In the genomic region with DNA sequence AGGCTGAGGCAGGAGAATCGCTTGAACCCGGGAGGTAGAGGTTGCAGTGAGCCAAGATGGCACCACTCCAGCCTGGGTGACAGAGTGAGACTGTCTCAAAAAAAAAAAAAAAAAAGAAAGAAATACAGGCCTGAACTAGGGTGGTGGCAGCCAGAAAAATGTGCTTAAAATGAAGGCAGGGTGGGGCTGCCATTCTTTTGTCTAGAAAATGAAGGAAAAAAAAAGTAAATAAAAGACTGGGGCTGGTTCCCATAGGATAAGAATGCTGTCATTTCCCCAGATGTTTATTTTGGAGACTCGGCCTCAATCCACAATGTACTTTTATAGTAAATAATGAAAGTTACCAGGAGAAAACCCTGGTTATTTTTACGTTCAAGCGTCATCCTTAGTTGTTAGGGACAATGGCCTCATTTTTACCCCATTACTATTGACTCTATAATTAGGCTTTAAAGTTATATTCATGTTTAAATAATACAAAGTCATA, we compare ENCODE assay signal across 18 cellular contexts. TPM values are rescaled to one million over a fixed set of nuclear protein-coding genes. Genes with fewer than 3 reads are reported as not detected.
A peak's percentile ranks its signal among the peaks of the same experiment; 100 is the strongest.
DNase-seq lines count a peak whose midpoint lies in the region; ATAC-seq and TF ChIP-seq lines count a peak whose summit lies in the region.
"Had no signal": no experiment of that assay in that cellular context is flagged by ENCODE, and none has a peak within 500 bp of the region (broad histone marks: within the 10 kb centered on the region; RNA-seq: fewer than 3 reads in every experiment).

No MANE protein-coding gene starts in this region.

- DNase-seq in GM23248 (peak; percentile 38), PC-3 (peak; percentile 64), fibroblast of gingiva (ENCODE audit: low read depth) (peak; percentile 39), gastrocnemius medialis (no peak), LoVo (ENCODE audit: low spot score) (no peak), erythroblast (lab: John Stamatoyannopoulos, UW) (no peak), Caco-2 (no peak), immature natural killer cell (no peak)
- DNase-seq: activated CD8-positive, alpha-beta T cell treated with anti-CD3 and anti-CD28 coated beads, Interleukin-2, amount 10 ng/mL, durations not matched to agents 7 days and 5 days; activated gamma-delta T cell treated with Interleukin-2 at 50 U/mL for 16 hours; CD4-positive, alpha-beta T cell; GF-D8; hypothalamus; NCI-H446 treated with DMSO at 0.1 percent for 48 hours; stimulated activated CD4-positive, alpha-beta T cell treated with anti-CD3 and anti-CD28 coated beads, Interleukin-4, amount 100 ng/mL, for 1 hour had no signal

- no peak overlapping the region for H2AFZ ChIP-seq in GM23248
- H2AFZ ChIP-seq in PC-3 (ENCODE audit: low read length) = no peak overlapping the region
- H2AFZ ChIP-seq: parathyroid adenoma had no signal

- no peak overlapping the region for H3K4me3 Mint-ChIP-seq in Caco-2 (ENCODE audit: unreplicated experiment)
- H3K4me3 Mint-ChIP-seq in immature natural killer cell = no peak overlapping the region
- H3K4me3 Mint-ChIP-seq: activated CD8-positive, alpha-beta T cell treated with anti-CD3 and anti-CD28 coated beads, Interleukin-2, amount 10 ng/mL, durations not matched to agents 7 days and 5 days; CD4-positive, alpha-beta T cell; memory B cell; stimulated activated naive CD8-positive, alpha-beta T cell treated with anti-CD3 and anti-CD28 coated beads, Interleukin-15, Interleukin-2, amounts not matched to agents 100 ng/mL and 50 ng/mL, for 24 hours had no signal

- H3K27ac ChIP-seq in GM23248 (peak overlapping the region; percentile 80), PC-3 (ENCODE audit: low read length) (peak overlapping the region; percentile 86), gastrocnemius medialis (peak overlapping the region; percentile 7 to 62 (median 44))
- H3K27ac ChIP-seq: parathyroid adenoma had no signal

- H3K4me1 ChIP-seq in GM23248 (ENCODE audit: insufficient read depth) (peaks cover 37% of the 10 kb centered on the region), PC-3 (ENCODE audit: insufficient read depth, low read length) (peaks cover 49% of the 10 kb centered on the region), gastrocnemius medialis (peaks cover 32% of the 10 kb centered on the region in 2 donors), Caco-2 (peaks cover 18% of the 10 kb centered on the region)

- no peak for TF ChIP-seq CTCF in PC-3 (conservative IDR thresholded peaks at IDR 0.05; ENCODE audit: low read depth, low read length)
- TF ChIP-seq CTCF in gastrocnemius medialis (IDR thresholded peaks at IDR 0.05 in 4 of 5, conservative IDR thresholded peaks at IDR 0.05 in 1 of 5) = no peak
- TF ChIP-seq CTCF in Caco-2 (IDR thresholded peaks at IDR 0.05; ENCODE audit: insufficient read depth in 1 of 2, low read depth in 1 of 2, low read length in 1 of 2, severe bottlenecking in 1 of 2, unreplicated experiment in 1 of 2) = no peak

- CTCF ChIA-PET in PC-3 (lab: Charles Lee) (no interaction called here), Caco-2 (lab: Charles Lee) (no interaction called here)

- peaks cover 5% of the 10 kb centered on the region for H3K36me3 Mint-ChIP-seq in Caco-2 (ENCODE audit: insufficient read depth, unreplicated experiment)
- H3K36me3 Mint-ChIP-seq in immature natural killer cell = peaks cover 3 to 4% (median 3%) of the 10 kb centered on the region in 3 donors

- no peaks in the 10 kb centered on the region for H3K9me3 ChIP-seq in GM23248 (ENCODE audit: low read depth)
- no peaks in the 10 kb centered on the region for H3K9me3 ChIP-seq in PC-3 (ENCODE audit: low read length)
- H3K9me3 ChIP-seq in gastrocnemius medialis = peaks cover 0 to 6% (median 0%) of the 10 kb centered on the region in 3 donors
- no peaks in the 10 kb centered on the region for H3K9me3 ChIP-seq in Caco-2

- in situ Hi-C loops in GM23248 (cut with MboI) = no loop called here
- in situ Hi-C loops in gastrocnemius medialis (cut with MboI; ENCODE audit: low sequenced_read_pairs in 4 of 4) = no loop called here

- H3K4me1 Mint-ChIP-seq in Caco-2 (ENCODE audit: low read depth, unreplicated experiment) (peaks cover 4% of the 10 kb centered on the region), immature natural killer cell (no peaks in the 10 kb centered on the region)

- BruUV-seq in PC-3 (replicated peaks; lab: Mats Ljungman, UMichigan) (no TSS peak), Caco-2 (replicated peaks; lab: Mats Ljungman, UMichigan) (no TSS peak)

- H4K20me1 ChIP-seq in GM23248 (ENCODE audit: insufficient read depth) (no peaks in the 10 kb centered on the region), PC-3 (ENCODE audit: low read length) (no peaks in the 10 kb centered on the region)

- H3K27me3 Mint-ChIP-seq in Caco-2 (ENCODE audit: insufficient read depth, unreplicated experiment) = no peaks in the 10 kb centered on the region
- H3K27me3 Mint-ChIP-seq in immature natural killer cell (ENCODE audit: low read depth in 3 of 3) = peaks cover 0 to 2% (median 1%) of the 10 kb centered on the region in 3 donors
- H3K27me3 Mint-ChIP-seq: CD4-positive, alpha-beta T cell; memory B cell; stimulated activated naive CD8-positive, alpha-beta T cell treated with anti-CD3 and anti-CD28 coated beads, Interleukin-15, Interleukin-2, amounts not matched to agents 100 ng/mL and 50 ng/mL, for 24 hours had no signal

- H3F3A ChIP-seq in GM23248 (ENCODE audit: insufficient read depth) (peaks cover 47% of the 10 kb centered on the region), PC-3 (ENCODE audit: low read length, unreplicated experiment) (no peaks in the 10 kb centered on the region)

- H3K79me2 ChIP-seq in GM23248 (ENCODE audit: insufficient read depth) (peaks cover 89% of the 10 kb centered on the region), PC-3 (ENCODE audit: low read length) (peaks cover 39% of the 10 kb centered on the region)

- ATAC-seq in PC-3 (peak; percentile 56), gastrocnemius medialis (peak in 1 of 2 donors; percentile 16)
- ATAC-seq: activated CD8-positive, alpha-beta T cell treated with anti-CD3 and anti-CD28 coated beads, Interleukin-2, amount 10 ng/mL, durations not matched to agents 7 days and 5 days had no signal

- H3K27me3 ChIP-seq in GM23248 (replicated peaks; ENCODE audit: insufficient read depth) (no peaks in the 10 kb centered on the region), PC-3 (ENCODE audit: low read length) (no peaks in the 10 kb centered on the region), gastrocnemius medialis (no peaks in the 10 kb centered on the region), Caco-2 (replicated peaks; ENCODE audit: control insufficient read depth, insufficient read depth, low read length) (no peaks in the 10 kb centered on the region)

- H3K9me2 ChIP-seq in GM23248 (ENCODE audit: insufficient read depth) (no peaks in the 10 kb centered on the region), PC-3 (replicated peaks; ENCODE audit: low read length) (no peaks in the 10 kb centered on the region)

- H3K9me3 Mint-ChIP-seq in Caco-2 (ENCODE audit: unreplicated experiment) (no peaks in the 10 kb centered on the region), immature natural killer cell (peaks cover 0 to 5% (median under 1%) of the 10 kb centered on the region in 6 donors)
- H3K9me3 Mint-ChIP-seq: memory B cell had no signal

- H3K27ac Mint-ChIP-seq in Caco-2 (ENCODE audit: unreplicated experiment) (no peak overlapping the region), immature natural killer cell (no peak overlapping the region)
- H3K27ac Mint-ChIP-seq: activated CD8-positive, alpha-beta T cell treated with anti-CD3 and anti-CD28 coated beads, Interleukin-2, amount 10 ng/mL, durations not matched to agents 7 days and 5 days; CD4-positive, alpha-beta T cell; memory B cell; stimulated activated naive CD8-positive, alpha-beta T cell treated with anti-CD3 and anti-CD28 coated beads, Interleukin-15, Interleukin-2, amounts not matched to agents 100 ng/mL and 50 ng/mL, for 24 hours had no signal

- intact Hi-C loops in PC-3 (cut with micrococcal nuclease) (no loop called here), gastrocnemius medialis (cut with DNase I; ENCODE audit: low total_unique reads) (no loop called here), Caco-2 (cut with micrococcal nuclease; ENCODE audit: unreplicated experiment) (no loop called here)

- POLR2A ChIA-PET in PC-3 (lab: Charles Lee; ENCODE audit: unreplicated experiment) = interaction anchor here (0.6 kb wide), 1 partner anchor 37 kb away, joined by 3 read pairs; no protein-coding TSS in a partner anchor
- POLR2A ChIA-PET in Caco-2 (lab: Charles Lee) = no interaction called here

- H3K4me2 ChIP-seq in GM23248 (ENCODE audit: unreplicated experiment) (peak overlapping the region; percentile 70), PC-3 (ENCODE audit: low read length) (peak overlapping the region; percentile 57)

- H3K36me3 ChIP-seq in GM23248 (ENCODE audit: low read depth) (no peaks in the 10 kb centered on the region), PC-3 (ENCODE audit: low read depth, low read length) (peaks cover 6% of the 10 kb centered on the region), gastrocnemius medialis (no peaks in the 10 kb centered on the region), Caco-2 (ENCODE audit: control insufficient read depth, insufficient read depth, low read length) (no peaks in the 10 kb centered on the region)

- H3K4me3 ChIP-seq in GM23248 (no peak overlapping the region; the same call in 1 of the 2 replicates), PC-3 (ENCODE audit: low read length) (no peak overlapping the region; the same call in 1 of the 2 replicates), gastrocnemius medialis (no peak overlapping the region), Caco-2 (ENCODE audit: low read depth, low read length) (no peak overlapping the region)

- TF ChIP-seq POLR2A in gastrocnemius medialis (IDR thresholded peaks at IDR 0.05) (no peak), erythroblast (IDR thresholded peaks at IDR 0.05; ENCODE audit: low read length) (no peak)

- WGBS in GM23248 (ENCODE audit: low coverage in 1 of 2, low lambda C conversion rate in 2 of 2, missing lambda C conversion rate in 2 of 2), 2 experiments = 11 to 17% methylated on average over 4 to 5 of the region's 5 CpGs

- H3K9ac ChIP-seq in GM23248 = peak overlapping the region; percentile 40; the same call in 1 of the 2 replicates
- H3K9ac ChIP-seq in PC-3 (ENCODE audit: low read length) = peak overlapping the region; percentile 54
- H3K9ac ChIP-seq: parathyroid adenoma had no signal

RNA-seq across cellular contexts. Expression of gene ATP8B1, which starts 58.9 kb away (rescaled TPM):
- 43.4 and 43.9 TPM in 2 replicates for total RNA-seq in GM23248 (2014; rRNA removed; shearing (Covaris generic))
- polyA plus RNA-seq in GM23248 (2016; fragmentation: Nextera tagmentation; extraction: Ambion mirVana) (13.3 and 15.8 TPM in 2 replicates), immature natural killer cell (under 1 TPM in 1 of 3 donors, not detected in 2; 0.55 TPM)
- total RNA-seq in PC-3 (2014; rRNA removed) (18.4 and 24.8 TPM in 2 replicates), gastrocnemius medialis (1 to 10 TPM; 1.6 to 4.2 (median 2.6) TPM), Caco-2 (2022) (31.6 and 32.0 TPM in 2 replicates)
- total RNA-seq: CD4-positive, alpha-beta T cell had no signal

Comparison
In these comparisons a context has a peak if more than half of its experiments do, and no peak if none do; other contexts are left out.
1. DNase-seq: peak in GM23248 (single experiment), PC-3 (single experiment) and fibroblast of gingiva (single experiment); none in gastrocnemius medialis (0 of 2), LoVo (single experiment), erythroblast (0 of 2), Caco-2 (0 of 2) and immature natural killer cell (0 of 3).
2. Peak in every context shown above with its lines, with median percentiles within 50 percentile points of each other: H3K27ac ChIP-seq.